In the genomic region with DNA sequence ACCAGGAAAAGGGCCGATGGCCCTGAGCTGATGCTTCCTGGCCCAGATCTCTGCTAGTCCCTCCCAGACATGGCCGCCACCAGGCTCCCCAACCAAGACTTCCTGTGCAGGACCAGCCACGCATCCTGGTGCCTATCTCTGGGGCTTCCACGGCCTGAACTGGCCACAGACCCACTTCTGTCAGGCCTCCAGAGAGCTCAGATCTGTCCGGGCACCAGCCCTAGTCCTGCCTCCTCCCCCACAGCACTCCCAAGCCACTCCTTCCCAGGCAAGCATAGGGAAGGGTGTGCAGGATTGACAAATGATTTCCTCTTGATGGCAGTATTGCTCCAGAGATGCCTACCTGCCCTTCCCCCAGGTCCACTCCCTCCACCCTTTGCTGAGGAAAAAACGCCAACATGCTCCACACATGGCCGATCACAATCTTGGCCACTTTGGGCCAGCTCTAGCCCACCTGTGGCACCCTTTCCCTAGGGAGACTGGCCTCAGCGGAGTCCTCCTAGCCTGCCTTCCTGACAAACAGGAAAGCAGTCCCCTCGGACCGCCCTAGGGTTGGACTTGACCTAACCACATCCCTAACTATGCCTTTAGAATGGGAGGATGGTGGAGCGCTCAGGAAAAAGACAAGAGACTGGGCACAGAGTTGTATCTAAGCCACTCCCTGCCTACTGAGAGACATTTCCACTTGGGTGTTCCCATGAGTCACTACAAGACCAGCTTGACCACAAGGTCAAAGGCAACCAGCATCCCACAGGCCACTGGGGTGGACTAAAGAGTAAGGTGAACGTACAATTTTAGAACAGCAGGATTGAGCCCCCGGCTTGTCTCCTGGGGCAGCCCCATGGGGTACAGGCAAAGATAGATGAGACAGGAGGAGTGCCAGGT, we compare ENCODE assay signal across 10 cellular contexts.
A peak's percentile ranks its signal among the peaks of the same experiment; 100 is the strongest.
DNase-seq lines count a peak whose midpoint lies in the region; ATAC-seq, FAIRE-seq and TF ChIP-seq lines count a peak whose summit lies in the region.
"Had no signal": no experiment of that assay in that cellular context is flagged by ENCODE, and none has a peak within 500 bp of the region (broad histone marks: within the 10 kb centered on the region; RNA-seq: fewer than 3 reads in every experiment).

No MANE protein-coding gene starts in this region.

- no peaks in the 10 kb centered on the region for H3K9me3 ChIP-seq in CD4-positive, CD25-positive, alpha-beta regulatory T cell (ENCODE audit: control insufficient read depth in 2 of 2, low read length in 2 of 2)
- no peaks in the 10 kb centered on the region for H3K9me3 ChIP-seq in PC-9 (ENCODE audit: insufficient read depth, low read depth)
- H3K9me3 ChIP-seq in esophagus squamous epithelium: peaks cover 0 to 38% (median 3%) of the 10 kb centered on the region in 3 donors

- H3K36me3 ChIP-seq in CD4-positive, CD25-positive, alpha-beta regulatory T cell (ENCODE audit: control insufficient read depth, insufficient read depth, low read length): no peaks in the 10 kb centered on the region
- H3K36me3 ChIP-seq in PC-9 (ENCODE audit: low read depth) (no peaks in the 10 kb centered on the region), esophagus squamous epithelium (peaks cover 0 to 12% (median 0%) of the 10 kb centered on the region in 3 donors)

- H2AFZ ChIP-seq in PC-9: no peak overlapping the region

- CTCF ChIA-PET in PC-9 (lab: Charles Lee): interaction anchor here (0.5 kb wide), 1 partner anchor 853 kb away, joined by 3 read pairs; no protein-coding TSS in a partner anchor

- intact Hi-C loops in PC-9 (cut with micrococcal nuclease; ENCODE audit: unreplicated experiment) (no loop called here), esophagus squamous epithelium (cut with DNase I) (no loop called here), posterior cingulate gyrus (cut with DNase I) (no loop called here)

- no peaks in the 10 kb centered on the region for H4K20me1 ChIP-seq in PC-9 (ENCODE audit: insufficient read depth)

- peaks cover 0 to 12% (median 6%) of the 10 kb centered on the region in 7 donors for H3K9me3 Mint-ChIP-seq in CD4-positive, CD25-positive, alpha-beta regulatory T cell

- 44% methylated on average over 8 of the region's 13 CpGs; no CpG with 5 or more reads in 1 of the 2 donors for WGBS in esophagus squamous epithelium, 2 donors

- POLR2A ChIA-PET in PC-9 (lab: Charles Lee; ENCODE audit: unreplicated experiment): no interaction called here

- no peaks in the 10 kb centered on the region for H3K79me2 ChIP-seq in PC-9 (ENCODE audit: low read depth)

- no peaks in the 10 kb centered on the region for H3K27me3 ChIP-seq in CD4-positive, CD25-positive, alpha-beta regulatory T cell (ENCODE audit: control insufficient read depth, insufficient read depth, low read length)
- H3K27me3 ChIP-seq in PC-9 (ENCODE audit: insufficient read depth, low read depth) (no peaks in the 10 kb centered on the region), esophagus squamous epithelium (no peaks in the 10 kb centered on the region)

- TF ChIP-seq CTCF in PC-9 (conservative IDR thresholded peaks at IDR 0.05): peak; percentile 68
- TF ChIP-seq CTCF in esophagus squamous epithelium (IDR thresholded peaks at IDR 0.05): peak in 2 of 6 experiments; percentile 38 to 69

- no peaks in the 10 kb centered on the region for H3K27me3 Mint-ChIP-seq in CD4-positive, CD25-positive, alpha-beta regulatory T cell

- no peak overlapping the region for H3K27ac ChIP-seq in CD4-positive, CD25-positive, alpha-beta regulatory T cell (ENCODE audit: insufficient read depth, low read length, poor library complexity, severe bottlenecking)
- H3K27ac ChIP-seq in PC-9 (peak overlapping the region; percentile 81), esophagus squamous epithelium (peak overlapping the region; percentile 6 to 52 (median 32))

- no peaks in the 10 kb centered on the region for H3K4me1 ChIP-seq in CD4-positive, CD25-positive, alpha-beta regulatory T cell (ENCODE audit: control insufficient read depth, insufficient read depth, low read length, poor library complexity, severe bottlenecking)
- H3K4me1 ChIP-seq in PC-9 (replicated peaks; ENCODE audit: insufficient read depth): peaks cover 27% of the 10 kb centered on the region
- H3K4me1 ChIP-seq in esophagus squamous epithelium: peaks cover 0 to 11% (median 4%) of the 10 kb centered on the region in 3 donors
- H3K4me1 ChIP-seq: HAP-1 had no signal

- H3K9me2 ChIP-seq in PC-9 (ENCODE audit: insufficient read depth): no peaks in the 10 kb centered on the region

- H3K4me1 Mint-ChIP-seq in CD4-positive, CD25-positive, alpha-beta regulatory T cell: peaks cover 0 to 10% (median 0%) of the 10 kb centered on the region in 4 donors

- DNase-seq in CD4-positive, CD25-positive, alpha-beta regulatory T cell: peak in 2 of 3 donors; percentile 5 to 51
- DNase-seq in PC-9 (peak; percentile 91 to 95), esophagus squamous epithelium (lab: John Stamatoyannopoulos, UW) (no peak), posterior cingulate gyrus (peak; percentile 9 to 95 (median 64)), GM12891 (ENCODE audit: insufficient read length, low spot score) (no peak)
- DNase-seq in stimulated activated naive CD8-positive, alpha-beta T cell treated with anti-CD3 and anti-CD28 coated beads, Interleukin-15, Interleukin-2, amounts not matched to agents 100 U/mL and 50 U/mL, for 24 hours: no peak

- no peak for ATAC-seq in CD4-positive, CD25-positive, alpha-beta regulatory T cell (ENCODE audit: low read depth in 2 of 2)
- ATAC-seq in GM19324 (IDR thresholded peaks at IDR 0.05; ENCODE audit: low FRiP score, unreplicated experiment) (peak; percentile 76), HG03460 (IDR thresholded peaks at IDR 0.05; ENCODE audit: unreplicated experiment) (peak; percentile 68)
- ATAC-seq in stimulated activated naive CD8-positive, alpha-beta T cell treated with anti-CD3 and anti-CD28 coated beads, Interleukin-15, Interleukin-2, amounts not matched to agents 100 U/mL and 50 U/mL, for 24 hours: no peak

- TF ChIP-seq POLR2A in esophagus squamous epithelium (IDR thresholded peaks at IDR 0.05): no peak
- TF ChIP-seq POLR2A in GM12891 (IDR thresholded peaks at IDR 0.05; ENCODE audit: low read depth, low read length): no peak

- no peak for FAIRE-seq in GM12891 (lab: Jason Lieb, UNC)
- FAIRE-seq: frontal cortex had no signal

- no peaks in the 10 kb centered on the region for H3K36me3 Mint-ChIP-seq in CD4-positive, CD25-positive, alpha-beta regulatory T cell

- peak overlapping the region in 3 of 4 donors; percentile 49 to 74 (median 50) for H3K4me3 Mint-ChIP-seq in CD4-positive, CD25-positive, alpha-beta regulatory T cell

- TSS peak; percentile 10 for BruUV-seq in PC-9 (replicated peaks; lab: Mats Ljungman, UMichigan)

- no peak overlapping the region for H3K27ac Mint-ChIP-seq in CD4-positive, CD25-positive, alpha-beta regulatory T cell

- peaks cover 12% of the 10 kb centered on the region; the same call in 1 of the 2 replicates for H3F3A ChIP-seq in PC-9 (ENCODE audit: insufficient read depth, low read depth)

- peak overlapping the region; percentile 79 for H3K4me2 ChIP-seq in PC-9

- no peak overlapping the region for H3K4me3 ChIP-seq in CD4-positive, CD25-positive, alpha-beta regulatory T cell (ENCODE audit: low read depth, low read length)
- H3K4me3 ChIP-seq in PC-9 (peak overlapping the region; percentile 41; the same call in 1 of the 2 replicates), esophagus squamous epithelium (peak overlapping the region in 2 of 4 donors; percentile 34 to 50)
- H3K4me3 ChIP-seq: HAP-1 had no signal

TF ChIP-seq in GM12891, 5 proteins besides CTCF, POLR2A, EP300 and RAD21:
- no peak for TF ChIP-seq POLR2AphosphoS5 (IDR thresholded peaks at IDR 0.05; ENCODE audit: low read depth, low read length)
- no peak for TF ChIP-seq TAF1 (IDR thresholded peaks at IDR 0.05; ENCODE audit: low read depth, low read length)
- TF ChIP-seq SPI1 (IDR thresholded peaks at IDR 0.05; ENCODE audit: low read depth, low read length): no peak
- TF ChIP-seq POU2F2 (IDR thresholded peaks at IDR 0.05; ENCODE audit: low read depth, low read length): no peak
- no peak for TF ChIP-seq PAX5 (IDR thresholded peaks at IDR 0.05; ENCODE audit: insufficient read depth, low read length, severe bottlenecking)

Comparison
In these comparisons a context has a peak if more than half of its experiments do, and no peak if none do; other contexts are left out.
1. ATAC-seq: peak in GM19324 (single experiment) and HG03460 (single experiment); none in CD4-positive, CD25-positive, alpha-beta regulatory T cell (0 of 2) and stimulated activated naive CD8-positive, alpha-beta T cell treated with anti-CD3 and anti-CD28 coated beads, Interleukin-15, Interleukin-2, amounts not matched to agents 100 U/mL and 50 U/mL, for 24 hours (single experiment).
2. DNase-seq: peak in CD4-positive, CD25-positive, alpha-beta regulatory T cell (2 of 3), PC-9 (2 of 2) and posterior cingulate gyrus (10 of 10); none in esophagus squamous epithelium (single experiment), stimulated activated naive CD8-positive, alpha-beta T cell treated with anti-CD3 and anti-CD28 coated beads, Interleukin-15, Interleukin-2, amounts not matched to agents 100 U/mL and 50 U/mL, for 24 hours (single experiment) and GM12891 (single experiment).